ENCODE assay signal across 1 cellular context in the genomic region with DNA sequence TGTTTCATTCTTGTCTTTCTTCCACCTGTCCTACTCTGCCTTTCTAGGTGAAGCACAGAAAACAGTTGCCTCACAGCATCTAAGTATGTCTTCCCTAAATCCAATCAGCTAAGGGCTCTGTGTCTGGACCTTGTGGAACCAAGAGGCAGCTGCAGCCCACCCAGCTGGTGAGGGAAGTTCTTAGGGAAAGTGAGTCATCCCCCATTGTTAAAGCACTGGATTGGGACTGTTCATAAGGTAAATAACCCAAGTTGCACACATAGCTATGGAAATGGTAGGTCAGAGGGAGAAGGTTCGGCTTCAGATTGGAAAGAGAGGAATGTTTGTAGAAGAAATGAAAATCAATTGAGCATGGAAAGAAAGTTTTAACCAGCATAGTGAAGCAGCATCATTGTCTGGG.
TF ChIP-seq lines count a peak whose summit lies in the region.

No MANE protein-coding gene starts in this region.

TF ChIP-seq in GM23338, 12 proteins besides CTCF, POLR2A, EP300 and RAD21 (continued from another document):
- TF ChIP-seq, protein P1, sequence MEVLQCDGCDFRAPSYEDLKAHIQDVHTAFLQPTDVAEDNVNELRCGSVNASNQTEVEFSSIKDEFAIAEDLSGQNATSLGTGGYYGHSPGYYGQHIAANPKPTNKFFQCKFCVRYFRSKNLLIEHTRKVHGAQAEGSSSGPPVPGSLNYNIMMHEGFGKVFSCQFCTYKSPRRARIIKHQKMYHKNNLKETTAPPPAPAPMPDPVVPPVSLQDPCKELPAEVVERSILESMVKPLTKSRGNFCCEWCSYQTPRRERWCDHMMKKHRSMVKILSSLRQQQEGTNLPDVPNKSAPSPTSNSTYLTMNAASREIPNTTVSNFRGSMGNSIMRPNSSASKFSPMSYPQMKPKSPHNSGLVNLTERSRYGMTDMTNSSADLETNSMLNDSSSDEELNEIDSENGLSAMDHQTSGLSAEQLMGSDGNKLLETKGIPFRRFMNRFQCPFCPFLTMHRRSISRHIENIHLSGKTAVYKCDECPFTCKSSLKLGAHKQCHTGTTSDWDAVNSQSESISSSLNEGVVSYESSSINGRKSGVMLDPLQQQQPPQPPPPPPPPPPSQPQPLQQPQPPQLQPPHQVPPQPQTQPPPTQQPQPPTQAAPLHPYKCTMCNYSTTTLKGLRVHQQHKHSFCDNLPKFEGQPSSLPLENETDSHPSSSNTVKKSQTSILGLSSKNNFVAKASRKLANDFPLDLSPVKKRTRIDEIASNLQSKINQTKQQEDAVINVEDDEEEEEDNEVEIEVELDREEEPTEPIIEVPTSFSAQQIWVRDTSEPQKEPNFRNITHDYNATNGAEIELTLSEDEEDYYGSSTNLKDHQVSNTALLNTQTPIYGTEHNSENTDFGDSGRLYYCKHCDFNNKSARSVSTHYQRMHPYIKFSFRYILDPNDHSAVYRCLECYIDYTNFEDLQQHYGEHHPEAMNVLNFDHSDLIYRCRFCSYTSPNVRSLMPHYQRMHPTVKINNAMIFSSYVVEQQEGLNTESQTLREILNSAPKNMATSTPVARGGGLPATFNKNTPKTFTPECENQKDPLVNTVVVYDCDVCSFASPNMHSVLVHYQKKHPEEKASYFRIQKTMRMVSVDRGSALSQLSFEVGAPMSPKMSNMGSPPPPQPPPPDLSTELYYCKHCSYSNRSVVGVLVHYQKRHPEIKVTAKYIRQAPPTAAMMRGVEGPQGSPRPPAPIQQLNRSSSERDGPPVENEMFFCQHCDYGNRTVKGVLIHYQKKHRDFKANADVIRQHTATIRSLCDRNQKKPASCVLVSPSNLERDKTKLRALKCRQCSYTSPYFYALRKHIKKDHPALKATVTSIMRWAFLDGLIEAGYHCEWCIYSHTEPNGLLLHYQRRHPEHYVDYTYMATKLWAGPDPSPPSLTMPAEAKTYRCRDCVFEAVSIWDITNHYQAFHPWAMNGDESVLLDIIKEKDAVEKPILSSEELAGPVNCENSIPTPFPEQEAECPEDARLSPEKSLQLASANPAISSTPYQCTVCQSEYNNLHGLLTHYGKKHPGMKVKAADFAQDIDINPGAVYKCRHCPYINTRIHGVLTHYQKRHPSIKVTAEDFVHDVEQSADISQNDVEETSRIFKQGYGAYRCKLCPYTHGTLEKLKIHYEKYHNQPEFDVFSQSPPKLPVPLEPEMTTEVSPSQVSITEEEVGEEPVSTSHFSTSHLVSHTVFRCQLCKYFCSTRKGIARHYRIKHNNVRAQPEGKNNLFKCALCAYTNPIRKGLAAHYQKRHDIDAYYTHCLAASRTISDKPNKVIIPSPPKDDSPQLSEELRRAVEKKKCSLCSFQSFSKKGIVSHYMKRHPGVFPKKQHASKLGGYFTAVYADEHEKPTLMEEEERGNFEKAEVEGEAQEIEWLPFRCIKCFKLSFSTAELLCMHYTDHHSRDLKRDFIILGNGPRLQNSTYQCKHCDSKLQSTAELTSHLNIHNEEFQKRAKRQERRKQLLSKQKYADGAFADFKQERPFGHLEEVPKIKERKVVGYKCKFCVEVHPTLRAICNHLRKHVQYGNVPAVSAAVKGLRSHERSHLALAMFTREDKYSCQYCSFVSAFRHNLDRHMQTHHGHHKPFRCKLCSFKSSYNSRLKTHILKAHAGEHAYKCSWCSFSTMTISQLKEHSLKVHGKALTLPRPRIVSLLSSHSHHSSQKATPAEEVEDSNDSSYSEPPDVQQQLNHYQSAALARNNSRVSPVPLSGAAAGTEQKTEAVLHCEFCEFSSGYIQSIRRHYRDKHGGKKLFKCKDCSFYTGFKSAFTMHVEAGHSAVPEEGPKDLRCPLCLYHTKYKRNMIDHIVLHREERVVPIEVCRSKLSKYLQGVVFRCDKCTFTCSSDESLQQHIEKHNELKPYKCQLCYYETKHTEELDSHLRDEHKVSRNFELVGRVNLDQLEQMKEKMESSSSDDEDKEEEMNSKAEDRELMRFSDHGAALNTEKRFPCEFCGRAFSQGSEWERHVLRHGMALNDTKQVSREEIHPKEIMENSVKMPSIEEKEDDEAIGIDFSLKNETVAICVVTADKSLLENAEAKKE (CRISPR knock-in tag; IDR thresholded peaks at IDR 0.05), result no peak
- TF ChIP-seq EZH2 (IDR thresholded peaks at IDR 0.05; ENCODE audit: low read depth, unreplicated experiment) (no peak), ZNF331 (CRISPR knock-in tag; IDR thresholded peaks at IDR 0.05; ENCODE audit: low read depth) (no peak), EZH2phosphoT487 (IDR thresholded peaks at IDR 0.05; ENCODE audit: unreplicated experiment) (no peak), STAT1 (IDR thresholded peaks at IDR 0.05; ENCODE audit: unreplicated experiment) (no peak), POLR2AphosphoS5 (IDR thresholded peaks at IDR 0.05; ENCODE audit: low read depth) (no peak), JUNB (IDR thresholded peaks at IDR 0.05; ENCODE audit: unreplicated experiment) (no peak), ZNF114 (CRISPR knock-in tag; IDR thresholded peaks at IDR 0.05) (no peak)
